ENCODE assay signal across 17 cellular contexts in genomic region chr19:45564131-45564780, GRCh38. TPM values are rescaled to one million over a fixed set of nuclear protein-coding genes. Genes with fewer than 3 reads are reported as not detected.
DNase-seq lines count a peak whose midpoint lies in the region; ATAC-seq and TF ChIP-seq lines count a peak whose summit lies in the region.
"Had no signal": no experiment of that assay in that cellular context is flagged by ENCODE, and none has a peak within 500 bp of the region (broad histone marks: within the 10 kb centered on the region; RNA-seq: fewer than 3 reads in every experiment).

No MANE protein-coding gene starts in this region.

- ATAC-seq in activated naive CD8-positive, alpha-beta T cell treated with anti-CD3 and anti-CD28 coated beads, Interleukin-2, amount 50 U/mL, for 24 hours = peak; percentile 32
- ATAC-seq in stimulated activated naive CD8-positive, alpha-beta T cell treated with anti-CD3 and anti-CD28 coated beads, Interleukin-15, amount 100 ng/mL, for 72 hours = no peak
- ATAC-seq in GM18873 (IDR thresholded peaks at IDR 0.05; ENCODE audit: low FRiP score, unreplicated experiment) = no peak

- TF ChIP-seq CTCF in left ventricle myocardium inferior (IDR thresholded peaks at IDR 0.05; ENCODE audit: borderline replicate concordance) = no peak
- no peak for TF ChIP-seq CTCF in right atrium auricular region (IDR thresholded peaks at IDR 0.05)

- no peaks in the 10 kb centered on the region for H3K36me3 ChIP-seq in left ventricle myocardium inferior
- H3K36me3 ChIP-seq in right atrium auricular region = no peaks in the 10 kb centered on the region
- H3K36me3 ChIP-seq: tibial nerve had no signal

- peaks cover 34% of the 10 kb centered on the region for H3K4me1 Mint-ChIP-seq in activated naive CD8-positive, alpha-beta T cell treated with anti-CD3 and anti-CD28 coated beads, Interleukin-2, amount 50 U/mL, for 24 hours
- peaks cover 52% of the 10 kb centered on the region for H3K4me1 Mint-ChIP-seq in stimulated activated naive CD8-positive, alpha-beta T cell treated with anti-CD3 and anti-CD28 coated beads, Interleukin-15, amount 100 ng/mL, for 72 hours
- H3K4me1 Mint-ChIP-seq in immature natural killer cell = peaks cover 5 to 9% of the 10 kb centered on the region in 2 donors

- H3K27ac ChIP-seq in left ventricle myocardium inferior (replicated peaks) (peak overlapping the region; percentile 84), right atrium auricular region (peak overlapping the region in 1 of 2 donors; percentile 21)

- peak overlapping the region; percentile 35 for H3K27ac Mint-ChIP-seq in activated naive CD8-positive, alpha-beta T cell treated with anti-CD3 and anti-CD28 coated beads, Interleukin-2, amount 50 U/mL, for 24 hours
- peak overlapping the region; percentile 43 to 96 for H3K27ac Mint-ChIP-seq in stimulated activated naive CD8-positive, alpha-beta T cell treated with anti-CD3 and anti-CD28 coated beads, Interleukin-15, amount 100 ng/mL, for 72 hours
- H3K27ac Mint-ChIP-seq in immature natural killer cell = peak overlapping the region in 1 of 6 donors; percentile 75

- H3K36me3 Mint-ChIP-seq in activated naive CD8-positive, alpha-beta T cell treated with anti-CD3 and anti-CD28 coated beads, Interleukin-2, amount 50 U/mL, for 24 hours (ENCODE audit: low read depth) = peaks cover 2% of the 10 kb centered on the region
- H3K36me3 Mint-ChIP-seq in immature natural killer cell = no peaks in the 10 kb centered on the region

- H3K9me3 Mint-ChIP-seq in activated naive CD8-positive, alpha-beta T cell treated with anti-CD3 and anti-CD28 coated beads, Interleukin-2, amount 50 U/mL, for 24 hours = no peaks in the 10 kb centered on the region
- H3K9me3 Mint-ChIP-seq in stimulated activated naive CD8-positive, alpha-beta T cell treated with anti-CD3 and anti-CD28 coated beads, Interleukin-15, amount 100 ng/mL, for 72 hours = no peaks in the 10 kb centered on the region
- H3K9me3 Mint-ChIP-seq in immature natural killer cell = no peaks in the 10 kb centered on the region

- H3K4me3 ChIP-seq in left ventricle myocardium inferior = no peak overlapping the region
- H3K4me3 ChIP-seq in right atrium auricular region = no peak overlapping the region
- H3K4me3 ChIP-seq: tibial nerve had no signal

- no peak overlapping the region for H3K4me3 Mint-ChIP-seq in activated naive CD8-positive, alpha-beta T cell treated with anti-CD3 and anti-CD28 coated beads, Interleukin-2, amount 50 U/mL, for 24 hours
- H3K4me3 Mint-ChIP-seq in stimulated activated naive CD8-positive, alpha-beta T cell treated with anti-CD3 and anti-CD28 coated beads, Interleukin-15, amount 100 ng/mL, for 72 hours = no peak overlapping the region
- no peak overlapping the region for H3K4me3 Mint-ChIP-seq in immature natural killer cell

- no peaks in the 10 kb centered on the region for H3K27me3 ChIP-seq in left ventricle myocardium inferior (ENCODE audit: low read depth)
- H3K27me3 ChIP-seq in right atrium auricular region = no peaks in the 10 kb centered on the region
- H3K27me3 ChIP-seq: tibial nerve had no signal

- no peak for DNase-seq in left ventricle myocardium inferior
- no peak for DNase-seq in right atrium auricular region (ENCODE audit: low spot score)
- DNase-seq in NCI-H82 (lab: John Stamatoyannopoulos, UW) = peak; percentile 95
- DNase-seq in activated naive CD8-positive, alpha-beta T cell treated with anti-CD3 and anti-CD28 coated beads, Interleukin-2, amount 50 U/mL, for 24 hours = no peak
- DNase-seq in stimulated activated naive CD8-positive, alpha-beta T cell treated with anti-CD3 and anti-CD28 coated beads, Interleukin-15, amount 100 ng/mL, for 72 hours = no peak
- DNase-seq in immature natural killer cell = no peak
- no peak for DNase-seq in NCI-H2107 treated with DMSO at 0.1 percent for 48 hours (lab: John Stamatoyannopoulos, UW; ENCODE audit: unreplicated experiment)
- DNase-seq: activated CD4-positive, alpha-beta T cell treated with anti-CD3 and anti-CD28 coated beads, Interleukin-2, amount 50 U/mL, for 4 hours; central memory CD4-positive, alpha-beta T cell; DMS79; kidney; NCI-H1417; NCI-H510A; RPMI8226 had no signal

- no peaks in the 10 kb centered on the region for H3K27me3 Mint-ChIP-seq in activated naive CD8-positive, alpha-beta T cell treated with anti-CD3 and anti-CD28 coated beads, Interleukin-2, amount 50 U/mL, for 24 hours
- H3K27me3 Mint-ChIP-seq in stimulated activated naive CD8-positive, alpha-beta T cell treated with anti-CD3 and anti-CD28 coated beads, Interleukin-15, amount 100 ng/mL, for 72 hours = no peaks in the 10 kb centered on the region
- H3K27me3 Mint-ChIP-seq in immature natural killer cell (ENCODE audit: low read depth in 3 of 3) = peaks cover 0 to 2% (median 0%) of the 10 kb centered on the region in 3 donors

- H3K9me3 ChIP-seq in left ventricle myocardium inferior (replicated peaks) = no peaks in the 10 kb centered on the region
- H3K9me3 ChIP-seq in right atrium auricular region = no peaks in the 10 kb centered on the region
- H3K9me3 ChIP-seq: tibial nerve had no signal

- intact Hi-C loops in left ventricle myocardium inferior (cut with micrococcal nuclease) = no loop called here

- H3K4me1 ChIP-seq in left ventricle myocardium inferior = peaks cover 59% of the 10 kb centered on the region
- H3K4me1 ChIP-seq in right atrium auricular region = peaks cover 0 to 32% of the 10 kb centered on the region in 2 donors

RNA-seq across cellular contexts. Expression of gene OPA3, which starts 20.3 kb away (rescaled TPM):
- 25.3 TPM for total RNA-seq in left ventricle myocardium inferior
- 10 to 100 TPM; 15.8 to 33.5 TPM for total RNA-seq in right atrium auricular region
- 10 to 100 TPM in 1 of 3 donors, 1 to 10 TPM in 1, not detected in 1; 3.3 to 18.4 TPM for polyA plus RNA-seq in immature natural killer cell

RNA-seq across cellular contexts. Expression of gene GPR4, which starts 37.8 kb away (rescaled TPM):
- total RNA-seq in left ventricle myocardium inferior (5.1 TPM), right atrium auricular region (10 to 100 TPM in 1 of 2 donors, 1 to 10 TPM in 1; 6.2 to 12.1 TPM)
- not detected for polyA plus RNA-seq in immature natural killer cell
- total RNA-seq: T-helper 2 cell treated with Interferon-gamma antibody and Interleukin-4, amounts not matched to agents 100 ng/mL and 5 ng/mL, for 36 hours had no signal

RNA-seq across cellular contexts. Expression of gene VASP, which starts 57.0 kb away (rescaled TPM):
- 32.8 TPM for total RNA-seq in left ventricle myocardium inferior
- 10 to 100 TPM; 61.4 to 61.7 TPM for total RNA-seq in right atrium auricular region
- polyA plus RNA-seq in immature natural killer cell = 100 to 1,000 TPM in 1 of 3 donors, 10 to 100 TPM in 2; 91.2 to 126 (median 93.4) TPM
